In the genomic region with DNA sequence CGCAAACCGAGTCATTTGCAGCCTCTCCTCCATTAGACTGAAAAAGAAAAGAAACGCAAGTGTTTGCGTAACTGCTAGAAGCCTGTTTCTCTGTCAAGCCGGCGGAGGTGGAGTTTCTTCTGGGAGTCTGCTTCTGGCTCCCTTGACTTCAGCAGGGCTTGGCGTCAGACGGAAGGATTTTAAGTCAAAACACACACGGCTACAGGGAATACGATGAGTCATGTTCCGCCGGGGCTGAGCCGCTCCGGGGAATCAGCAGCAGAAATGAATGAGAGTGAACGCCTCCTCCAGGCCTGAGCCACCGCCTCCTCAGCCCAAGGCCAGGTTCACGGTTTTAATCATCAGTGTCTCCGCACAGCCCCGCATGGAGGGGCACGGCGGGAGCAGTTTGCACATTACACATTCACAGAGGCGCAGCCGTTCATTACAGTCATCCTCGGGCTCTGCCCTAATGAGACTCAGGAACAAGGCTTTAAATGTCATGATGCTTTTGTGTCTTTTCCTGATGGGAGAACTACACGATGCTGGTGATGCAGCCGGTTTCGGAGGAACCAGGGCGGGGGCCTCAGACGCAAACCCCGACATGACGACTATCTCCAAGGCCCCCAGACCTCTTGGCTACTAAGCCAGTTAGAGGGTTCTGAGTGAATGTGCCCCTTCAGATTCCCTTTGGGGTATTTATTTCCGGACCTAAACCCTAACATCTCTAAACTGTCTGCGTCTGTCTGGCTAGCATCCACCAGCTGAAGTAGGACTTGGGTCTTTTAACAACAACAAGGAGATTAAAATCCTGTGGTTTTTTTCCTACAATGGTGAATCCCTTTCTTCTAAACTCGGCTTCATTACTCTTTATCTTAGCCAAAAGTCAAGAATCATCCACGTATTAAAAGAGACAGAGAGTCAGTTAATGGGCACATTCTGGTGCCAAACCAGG, we compare ENCODE assay signal across 8 cellular contexts. TPM values are rescaled to one million over a fixed set of nuclear protein-coding genes. Genes with fewer than 3 reads are reported as not detected.
DNase-seq lines count a peak whose midpoint lies in the region; ATAC-seq and TF ChIP-seq lines count a peak whose summit lies in the region.

No MANE protein-coding gene starts in this region.

- peak overlapping the region in 9 of 10 donors; percentile 25 to 81 (median 61) for H3K27ac ChIP-seq in heart right ventricle

- DNase-seq in CD14-positive monocyte (ENCODE audit: low spot score) (no peak), NCI-H1092 treated with DMSO at 0.1 percent for 48 hours (lab: John Stamatoyannopoulos, UW) (peak; percentile 87), amniotic epithelial cell (ENCODE audit: low read depth) (peak; percentile 99), heart right ventricle (peak; percentile 66 to 82), pons (ENCODE audit: low spot score) (peak; percentile 68)

- TF ChIP-seq CTCF in CD14-positive monocyte (IDR thresholded peaks at IDR 0.05), result no peak
- peak in 2 of 9 donors; percentile 8 to 11 for TF ChIP-seq CTCF in heart right ventricle (IDR thresholded peaks at IDR 0.05)

- peaks cover 0 to 12% (median 0%) of the 10 kb centered on the region in 9 donors for H3K4me1 ChIP-seq in heart right ventricle

- peak overlapping the region; percentile 37 to 82 for H3K4me3 Mint-ChIP-seq in CD14-positive monocyte

- 10% methylated on average over 35 of the region's 35 CpGs for WGBS in heart right ventricle, 2 donors

- peaks cover 0 to 48% (median 8%) of the 10 kb centered on the region in 7 donors for H3K27me3 ChIP-seq in heart right ventricle

- no peaks in the 10 kb centered on the region for H3K9me3 ChIP-seq in heart right ventricle

- H3K27me3 Mint-ChIP-seq in CD14-positive monocyte (ENCODE audit: low read depth in 3 of 3), result peaks cover 25 to 44% (median 44%) of the 10 kb centered on the region in 3 donors

- peaks cover 0 to 6% (median 0%) of the 10 kb centered on the region in 7 donors for H3K9me3 Mint-ChIP-seq in CD14-positive monocyte

- peak overlapping the region in 1 of 7 donors; percentile 2 for H3K27ac Mint-ChIP-seq in CD14-positive monocyte

- peak overlapping the region in 8 of 10 donors; percentile 5 to 46 (median 32) for H3K4me3 ChIP-seq in heart right ventricle

- H3K4me1 Mint-ChIP-seq in CD14-positive monocyte, result peaks cover 5% of the 10 kb centered on the region

- H3K36me3 Mint-ChIP-seq in CD14-positive monocyte, result no peaks in the 10 kb centered on the region

- no peaks in the 10 kb centered on the region for H3K36me3 ChIP-seq in heart right ventricle

- ATAC-seq in heart right ventricle (peak; percentile 91 to 97 (median 96)), HG02798 (IDR thresholded peaks at IDR 0.05; ENCODE audit: poor library complexity, unreplicated experiment) (no peak), HG02884 (IDR thresholded peaks at IDR 0.05; ENCODE audit: unreplicated experiment) (no peak), GM21619 (IDR thresholded peaks at IDR 0.05; ENCODE audit: unreplicated experiment) (no peak)

- intact Hi-C loops in CD14-positive monocyte (cut with micrococcal nuclease) (no loop called here), heart right ventricle (cut with DNase I) (no loop called here)

RNA-seq across cellular contexts. Expression of gene SCG2, which starts 11.1 kb away (rescaled TPM):
- polyA plus RNA-seq in CD14-positive monocyte (not detected), heart right ventricle (under 1 TPM; 0.04 to 0.07 TPM)
- under 1 TPM in 6 of 10 donors, not detected in 4; 0.14 to 0.86 (median 0.24) TPM for total RNA-seq in heart right ventricle

Comparison
In these comparisons a context has a peak if more than half of its experiments do, and no peak if none do; other contexts are left out.
1. ATAC-seq: peak in heart right ventricle (8 of 8); none in HG02798 (single experiment), HG02884 (single experiment) and GM21619 (single experiment).